ENCODE assay signal across 8 cellular contexts in the genomic region with DNA sequence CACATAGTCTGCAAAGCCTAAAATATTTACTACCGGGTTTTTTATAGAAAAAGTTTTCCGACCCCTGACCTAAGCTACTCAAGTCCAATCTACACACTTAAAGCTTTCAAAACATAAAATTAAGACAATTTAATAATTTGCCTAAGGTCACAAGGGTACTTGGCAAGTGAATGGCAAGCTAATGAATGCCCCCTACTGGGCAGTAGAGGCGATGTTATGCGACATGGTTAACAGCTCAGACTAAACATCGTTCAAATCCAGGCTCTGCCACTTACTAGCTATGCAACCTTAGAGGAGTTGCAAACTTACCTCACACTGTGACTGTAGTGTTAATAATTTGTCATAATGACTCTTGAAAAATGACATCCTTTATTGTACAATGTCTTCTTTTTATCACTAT.
A peak's percentile ranks its signal among the peaks of the same experiment; 100 is the strongest.
DNase-seq lines count a peak whose midpoint lies in the region; ATAC-seq and TF ChIP-seq lines count a peak whose summit lies in the region.

No MANE protein-coding gene starts in this region.

- H3K36me3 Mint-ChIP-seq in activated CD4-positive, alpha-beta memory T cell treated with anti-CD3 and anti-CD28 coated beads, Interleukin-2, amount 10 ng/mL, durations not matched to agents 7 days and 5 days (ENCODE audit: low read depth), result no peaks in the 10 kb centered on the region
- no peaks in the 10 kb centered on the region for H3K36me3 Mint-ChIP-seq in CD4-positive, alpha-beta T cell (ENCODE audit: low read depth)

- peak; percentile 78; the same call in 2 of the 3 replicates for ATAC-seq in SK-N-SH treated with all-trans-retinoic acid at 6 μM for 48 hours
- no peak for ATAC-seq in sciatic nerve
- no peak for ATAC-seq in CD4-positive, alpha-beta T cell (ENCODE audit: poor library complexity)

- H3K9me3 ChIP-seq in tibial artery, result no peaks in the 10 kb centered on the region
- no peaks in the 10 kb centered on the region for H3K9me3 ChIP-seq in CD4-positive, alpha-beta T cell (ENCODE audit: control insufficient read depth, low read length)

- H3K27ac Mint-ChIP-seq in activated CD4-positive, alpha-beta memory T cell treated with anti-CD3 and anti-CD28 coated beads, Interleukin-2, amount 10 ng/mL, durations not matched to agents 7 days and 5 days, result no peak overlapping the region
- H3K27ac Mint-ChIP-seq in CD4-positive, alpha-beta T cell, result no peak overlapping the region

- TF ChIP-seq CTCF in GM12873 (IDR thresholded peaks at IDR 0.05; ENCODE audit: insufficient read depth, low read depth, low read length, missing control alignments) (peak; percentile 71), tibial artery (IDR thresholded peaks at IDR 0.05) (peak; percentile 40 to 50)
- TF ChIP-seq CTCF in CD4-positive, alpha-beta T cell (IDR thresholded peaks at IDR 0.05), result no peak

- H3K4me1 ChIP-seq in tibial artery, result peaks cover 0 to 23% (median 7%) of the 10 kb centered on the region in 4 donors

- DNase-seq in M059J (ENCODE audit: low read depth) (peak; percentile 1), head of caudate nucleus (peak in 29 of 42 donors; percentile 4 to 75 (median 34)), tibial artery (no peak), sciatic nerve (ENCODE audit: low spot score) (no peak)
- no peak for DNase-seq in activated CD4-positive, alpha-beta memory T cell treated with anti-CD3 and anti-CD28 coated beads, Interleukin-2, amount 10 ng/mL, durations not matched to agents 7 days and 5 days
- no peak for DNase-seq in CD4-positive, alpha-beta T cell

- H3K4me3 ChIP-seq in tibial artery, result no peak overlapping the region

- no peaks in the 10 kb centered on the region for H3K4me1 Mint-ChIP-seq in activated CD4-positive, alpha-beta memory T cell treated with anti-CD3 and anti-CD28 coated beads, Interleukin-2, amount 10 ng/mL, durations not matched to agents 7 days and 5 days
- H3K4me1 Mint-ChIP-seq in CD4-positive, alpha-beta T cell (ENCODE audit: low read depth), result no peaks in the 10 kb centered on the region

- intact Hi-C loops in head of caudate nucleus (cut with DNase I), result no loop called here
- intact Hi-C loops in tibial artery (cut with DNase I; ENCODE audit: low total_unique reads), result no loop called here
- intact Hi-C loops in sciatic nerve (cut with DNase I), result no loop called here
- intact Hi-C loops in CD4-positive, alpha-beta T cell (cut with DNase I, micrococcal nuclease), result no loop called here

- H3K4me3 Mint-ChIP-seq in activated CD4-positive, alpha-beta memory T cell treated with anti-CD3 and anti-CD28 coated beads, Interleukin-2, amount 10 ng/mL, durations not matched to agents 7 days and 5 days, result no peak overlapping the region
- no peak overlapping the region for H3K4me3 Mint-ChIP-seq in CD4-positive, alpha-beta T cell

- POLR2A ChIA-PET in activated CD4-positive, alpha-beta memory T cell treated with anti-CD3 and anti-CD28 coated beads, Interleukin-2, amount 10 ng/mL, durations not matched to agents 7 days and 5 days (lab: Charles Lee), result interaction anchor here (0.6 kb wide), 1 partner anchor 20 kb away, joined by 3 read pairs; no protein-coding TSS in a partner anchor
- POLR2A ChIA-PET in CD4-positive, alpha-beta T cell (lab: Charles Lee), result no interaction called here

- H3K27me3 ChIP-seq in tibial artery, result no peaks in the 10 kb centered on the region
- no peaks in the 10 kb centered on the region for H3K27me3 ChIP-seq in CD4-positive, alpha-beta T cell (ENCODE audit: control insufficient read depth, insufficient read depth, low read length)

- no peaks in the 10 kb centered on the region for H3K27me3 Mint-ChIP-seq in activated CD4-positive, alpha-beta memory T cell treated with anti-CD3 and anti-CD28 coated beads, Interleukin-2, amount 10 ng/mL, durations not matched to agents 7 days and 5 days
- H3K27me3 Mint-ChIP-seq in CD4-positive, alpha-beta T cell, result peaks cover 4% of the 10 kb centered on the region

- CTCF ChIA-PET in activated CD4-positive, alpha-beta memory T cell treated with anti-CD3 and anti-CD28 coated beads, Interleukin-2, amount 10 ng/mL, durations not matched to agents 7 days and 5 days (lab: Charles Lee), result interaction anchor here (1.4 to 2.0 kb wide), 3 partner anchors 9 to 794 kb away, joined by 3 to 4 read pairs (median 4); no protein-coding TSS in a partner anchor
- CTCF ChIA-PET in CD4-positive, alpha-beta T cell (lab: Charles Lee), result no interaction called here

- H3K36me3 ChIP-seq in tibial artery, result no peaks in the 10 kb centered on the region

- no peaks in the 10 kb centered on the region for H3K9me3 Mint-ChIP-seq in activated CD4-positive, alpha-beta memory T cell treated with anti-CD3 and anti-CD28 coated beads, Interleukin-2, amount 10 ng/mL, durations not matched to agents 7 days and 5 days
- no peaks in the 10 kb centered on the region for H3K9me3 Mint-ChIP-seq in CD4-positive, alpha-beta T cell

- H3K27ac ChIP-seq in tibial artery, result no peak overlapping the region
- H3K27ac ChIP-seq in CD4-positive, alpha-beta T cell (ENCODE audit: low read depth, low read length), result no peak overlapping the region

TF ChIP-seq in SK-N-SH treated with all-trans-retinoic acid at 6 μM for 48 hours, 23 proteins besides CTCF, POLR2A, EP300 and RAD21:
- TF ChIP-seq TOX (CRISPR knock-in tag; IDR thresholded peaks at IDR 0.05; ENCODE audit: borderline replicate concordance) (no peak), ZNF565 (CRISPR knock-in tag; conservative IDR thresholded peaks at IDR 0.05; ENCODE audit: low read depth) (no peak), ESRRG (CRISPR knock-in tag; IDR thresholded peaks at IDR 0.05) (no peak), ZFP30 (CRISPR knock-in tag; IDR thresholded peaks at IDR 0.05) (no peak), ISL1 (CRISPR knock-in tag; IDR thresholded peaks at IDR 0.05) (no peak), GLIS3 (CRISPR knock-in tag; IDR thresholded peaks at IDR 0.05) (no peak), CSDC2 (CRISPR knock-in tag; IDR thresholded peaks at IDR 0.05) (no peak), SNAI2 (CRISPR knock-in tag; IDR thresholded peaks at IDR 0.05) (no peak), ARNTL (CRISPR knock-in tag; IDR thresholded peaks at IDR 0.05; ENCODE audit: borderline replicate concordance, low read depth) (no peak)
- TF ChIP-seq, protein P1, sequence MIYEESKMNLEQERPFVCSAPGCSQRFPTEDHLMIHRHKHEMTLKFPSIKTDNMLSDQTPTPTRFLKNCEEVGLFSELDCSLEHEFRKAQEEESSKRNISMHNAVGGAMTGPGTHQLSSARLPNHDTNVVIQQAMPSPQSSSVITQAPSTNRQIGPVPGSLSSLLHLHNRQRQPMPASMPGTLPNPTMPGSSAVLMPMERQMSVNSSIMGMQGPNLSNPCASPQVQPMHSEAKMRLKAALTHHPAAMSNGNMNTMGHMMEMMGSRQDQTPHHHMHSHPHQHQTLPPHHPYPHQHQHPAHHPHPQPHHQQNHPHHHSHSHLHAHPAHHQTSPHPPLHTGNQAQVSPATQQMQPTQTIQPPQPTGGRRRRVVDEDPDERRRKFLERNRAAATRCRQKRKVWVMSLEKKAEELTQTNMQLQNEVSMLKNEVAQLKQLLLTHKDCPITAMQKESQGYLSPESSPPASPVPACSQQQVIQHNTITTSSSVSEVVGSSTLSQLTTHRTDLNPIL (CRISPR knock-in tag; IDR thresholded peaks at IDR 0.05; ENCODE audit: low read depth), result no peak
- TF ChIP-seq, protein P2, sequence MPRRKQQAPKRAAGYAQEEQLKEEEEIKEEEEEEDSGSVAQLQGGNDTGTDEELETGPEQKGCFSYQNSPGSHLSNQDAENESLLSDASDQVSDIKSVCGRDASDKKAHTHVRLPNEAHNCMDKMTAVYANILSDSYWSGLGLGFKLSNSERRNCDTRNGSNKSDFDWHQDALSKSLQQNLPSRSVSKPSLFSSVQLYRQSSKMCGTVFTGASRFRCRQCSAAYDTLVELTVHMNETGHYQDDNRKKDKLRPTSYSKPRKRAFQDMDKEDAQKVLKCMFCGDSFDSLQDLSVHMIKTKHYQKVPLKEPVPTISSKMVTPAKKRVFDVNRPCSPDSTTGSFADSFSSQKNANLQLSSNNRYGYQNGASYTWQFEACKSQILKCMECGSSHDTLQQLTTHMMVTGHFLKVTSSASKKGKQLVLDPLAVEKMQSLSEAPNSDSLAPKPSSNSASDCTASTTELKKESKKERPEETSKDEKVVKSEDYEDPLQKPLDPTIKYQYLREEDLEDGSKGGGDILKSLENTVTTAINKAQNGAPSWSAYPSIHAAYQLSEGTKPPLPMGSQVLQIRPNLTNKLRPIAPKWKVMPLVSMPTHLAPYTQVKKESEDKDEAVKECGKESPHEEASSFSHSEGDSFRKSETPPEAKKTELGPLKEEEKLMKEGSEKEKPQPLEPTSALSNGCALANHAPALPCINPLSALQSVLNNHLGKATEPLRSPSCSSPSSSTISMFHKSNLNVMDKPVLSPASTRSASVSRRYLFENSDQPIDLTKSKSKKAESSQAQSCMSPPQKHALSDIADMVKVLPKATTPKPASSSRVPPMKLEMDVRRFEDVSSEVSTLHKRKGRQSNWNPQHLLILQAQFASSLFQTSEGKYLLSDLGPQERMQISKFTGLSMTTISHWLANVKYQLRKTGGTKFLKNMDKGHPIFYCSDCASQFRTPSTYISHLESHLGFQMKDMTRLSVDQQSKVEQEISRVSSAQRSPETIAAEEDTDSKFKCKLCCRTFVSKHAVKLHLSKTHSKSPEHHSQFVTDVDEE (CRISPR knock-in tag; IDR thresholded peaks at IDR 0.05), result no peak
- TF ChIP-seq, protein P3, sequence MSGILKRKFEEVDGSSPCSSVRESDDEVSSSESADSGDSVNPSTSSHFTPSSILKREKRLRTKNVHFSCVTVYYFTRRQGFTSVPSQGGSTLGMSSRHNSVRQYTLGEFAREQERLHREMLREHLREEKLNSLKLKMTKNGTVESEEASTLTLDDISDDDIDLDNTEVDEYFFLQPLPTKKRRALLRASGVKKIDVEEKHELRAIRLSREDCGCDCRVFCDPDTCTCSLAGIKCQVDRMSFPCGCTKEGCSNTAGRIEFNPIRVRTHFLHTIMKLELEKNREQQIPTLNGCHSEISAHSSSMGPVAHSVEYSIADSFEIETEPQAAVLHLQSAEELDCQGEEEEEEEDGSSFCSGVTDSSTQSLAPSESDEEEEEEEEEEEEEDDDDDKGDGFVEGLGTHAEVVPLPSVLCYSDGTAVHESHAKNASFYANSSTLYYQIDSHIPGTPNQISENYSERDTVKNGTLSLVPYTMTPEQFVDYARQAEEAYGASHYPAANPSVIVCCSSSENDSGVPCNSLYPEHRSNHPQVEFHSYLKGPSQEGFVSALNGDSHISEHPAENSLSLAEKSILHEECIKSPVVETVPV (CRISPR knock-in tag; IDR thresholded peaks at IDR 0.05), result no peak

Comparison
In these comparisons a context has a peak if more than half of its experiments do, and no peak if none do; other contexts are left out.
1. DNase-seq: peak in M059J (single experiment) and head of caudate nucleus (29 of 42); none in tibial artery (0 of 2), activated CD4-positive, alpha-beta memory T cell treated with anti-CD3 and anti-CD28 coated beads, Interleukin-2, amount 10 ng/mL, durations not matched to agents 7 days and 5 days (single experiment), sciatic nerve (single experiment) and CD4-positive, alpha-beta T cell (0 of 10).